In genomic region chr5:147691134-147691533, GRCh38 we compare ENCODE assay signal across 12 cellular contexts.
A peak's percentile ranks its signal among the peaks of the same experiment; 100 is the strongest.
DNase-seq lines count a peak whose midpoint lies in the region; ATAC-seq and TF ChIP-seq lines count a peak whose summit lies in the region.
"Had no signal": no experiment of that assay in that cellular context is flagged by ENCODE, and none has a peak within 500 bp of the region (broad histone marks: within the 10 kb centered on the region; RNA-seq: fewer than 3 reads in every experiment).

No MANE protein-coding gene starts in this region.

- no peak for ATAC-seq in activated CD8-positive, alpha-beta memory T cell treated with anti-CD3 and anti-CD28 coated beads, Interleukin-2, amount 10 ng/mL, durations not matched to agents 7 days and 5 days
- no peak for ATAC-seq in HG03571 (IDR thresholded peaks at IDR 0.05; ENCODE audit: unreplicated experiment)
- ATAC-seq: CD8-positive, alpha-beta T cell had no signal

- no peak for TF ChIP-seq CTCF in chondrocyte (IDR thresholded peaks at IDR 0.05)
- no peak for TF ChIP-seq CTCF in nephron (IDR thresholded peaks at IDR 0.05; ENCODE audit: unreplicated experiment in 3 of 3)

- H3K4me1 Mint-ChIP-seq in chondrocyte (ENCODE audit: low read depth) (peaks cover 44% of the 10 kb centered on the region), nephron (peaks cover 37% of the 10 kb centered on the region)
- H3K4me1 Mint-ChIP-seq in activated CD8-positive, alpha-beta memory T cell treated with anti-CD3 and anti-CD28 coated beads, Interleukin-2, amount 10 ng/mL, durations not matched to agents 7 days and 5 days, result no peaks in the 10 kb centered on the region
- H3K4me1 Mint-ChIP-seq: CD14-positive monocyte had no signal

- H3K27ac Mint-ChIP-seq in chondrocyte (ENCODE audit: unreplicated experiment) (peak overlapping the region; percentile 43), nephron (peak overlapping the region in 2 of 3 experiments; percentile 11 to 75)
- no peak overlapping the region for H3K27ac Mint-ChIP-seq in activated CD8-positive, alpha-beta memory T cell treated with anti-CD3 and anti-CD28 coated beads, Interleukin-2, amount 10 ng/mL, durations not matched to agents 7 days and 5 days
- H3K27ac Mint-ChIP-seq: CD14-positive monocyte; CD8-positive, alpha-beta T cell; HFFc6 had no signal

- no peaks in the 10 kb centered on the region for H3K36me3 Mint-ChIP-seq in chondrocyte (ENCODE audit: low read depth)
- peaks cover 8% of the 10 kb centered on the region for H3K36me3 Mint-ChIP-seq in nephron (ENCODE audit: low read depth)
- H3K36me3 Mint-ChIP-seq in activated CD8-positive, alpha-beta memory T cell treated with anti-CD3 and anti-CD28 coated beads, Interleukin-2, amount 10 ng/mL, durations not matched to agents 7 days and 5 days, result no peaks in the 10 kb centered on the region
- H3K36me3 Mint-ChIP-seq: CD14-positive monocyte; CD8-positive, alpha-beta T cell had no signal

- H3K4me3 Mint-ChIP-seq in chondrocyte (ENCODE audit: unreplicated experiment) (no peak overlapping the region), nephron (peak overlapping the region in 1 of 3 experiments; percentile 9)
- no peak overlapping the region for H3K4me3 Mint-ChIP-seq in activated CD8-positive, alpha-beta memory T cell treated with anti-CD3 and anti-CD28 coated beads, Interleukin-2, amount 10 ng/mL, durations not matched to agents 7 days and 5 days
- H3K4me3 Mint-ChIP-seq: CD14-positive monocyte; CD8-positive, alpha-beta T cell; HFFc6 had no signal

- CTCF ChIA-PET in activated CD8-positive, alpha-beta memory T cell treated with anti-CD3 and anti-CD28 coated beads, Interleukin-2, amount 10 ng/mL, durations not matched to agents 7 days and 5 days (lab: Charles Lee), result no interaction called here

- H3K9me3 Mint-ChIP-seq in chondrocyte (ENCODE audit: low read depth) (no peaks in the 10 kb centered on the region), nephron (peaks cover 2% of the 10 kb centered on the region)
- H3K9me3 Mint-ChIP-seq in activated CD8-positive, alpha-beta memory T cell treated with anti-CD3 and anti-CD28 coated beads, Interleukin-2, amount 10 ng/mL, durations not matched to agents 7 days and 5 days (ENCODE audit: low read depth), result no peaks in the 10 kb centered on the region
- H3K9me3 Mint-ChIP-seq: CD14-positive monocyte; CD8-positive, alpha-beta T cell; HFFc6 had no signal

- DNase-seq in DMS 273 (lab: John Stamatoyannopoulos, UW; ENCODE audit: unreplicated experiment) (peak; percentile 10), DMS 273 treated with DMSO at 0.1 percent for 48 hours (lab: John Stamatoyannopoulos, UW) (no peak), NCI-H69 (lab: John Stamatoyannopoulos, UW) (peak; percentile 29), chondrocyte (ENCODE audit: low spot score) (no peak), NCI-H774 (lab: John Stamatoyannopoulos, UW) (no peak)
- no peak for DNase-seq in activated CD8-positive, alpha-beta memory T cell treated with anti-CD3 and anti-CD28 coated beads, Interleukin-2, amount 10 ng/mL, durations not matched to agents 7 days and 5 days
- DNase-seq: CD8-positive, alpha-beta T cell; HCEC 1CT; HFFc6 had no signal

- no peaks in the 10 kb centered on the region for H3K27me3 Mint-ChIP-seq in chondrocyte (ENCODE audit: low read depth)
- no peaks in the 10 kb centered on the region for H3K27me3 Mint-ChIP-seq in nephron (ENCODE audit: low read depth)
- H3K27me3 Mint-ChIP-seq in activated CD8-positive, alpha-beta memory T cell treated with anti-CD3 and anti-CD28 coated beads, Interleukin-2, amount 10 ng/mL, durations not matched to agents 7 days and 5 days, result no peaks in the 10 kb centered on the region

Comparison
In these comparisons a context has a peak if more than half of its experiments do, and no peak if none do; other contexts are left out.
1. DNase-seq: peak in DMS 273 (single experiment) and NCI-H69 (single experiment); none in DMS 273 treated with DMSO at 0.1 percent for 48 hours (single experiment), chondrocyte (single experiment), activated CD8-positive, alpha-beta memory T cell treated with anti-CD3 and anti-CD28 coated beads, Interleukin-2, amount 10 ng/mL, durations not matched to agents 7 days and 5 days (single experiment) and NCI-H774 (single experiment).